Comparison of ENCODE assay signal across 9 cellular contexts in genomic region chr5:114360816-114361723, GRCh38. TPM values are rescaled to one million over a fixed set of nuclear protein-coding genes. Genes with fewer than 3 reads are reported as not detected.
DNase-seq lines count a peak whose midpoint lies in the region; ATAC-seq, FAIRE-seq and TF ChIP-seq lines count a peak whose summit lies in the region.
"Had no signal": no experiment of that assay in that cellular context is flagged by ENCODE, and none has a peak within 500 bp of the region (broad histone marks: within the 10 kb centered on the region; RNA-seq: fewer than 3 reads in every experiment).

No MANE protein-coding gene starts in this region.

- peak; percentile 39 for ATAC-seq in HG03565 (IDR thresholded peaks at IDR 0.05; ENCODE audit: unreplicated experiment)
- peak; percentile 27 for ATAC-seq in activated CD8-positive, alpha-beta T cell treated with anti-CD3 and anti-CD28 coated beads, Interleukin-2, amount 10 ng/mL, durations not matched to agents 7 days and 5 days

- peaks cover 41% of the 10 kb centered on the region for H3K27me3 Mint-ChIP-seq in activated CD8-positive, alpha-beta T cell treated with anti-CD3 and anti-CD28 coated beads, Interleukin-2, amount 10 ng/mL, durations not matched to agents 7 days and 5 days (ENCODE audit: low read depth)

- H3K4me1 Mint-ChIP-seq in activated CD8-positive, alpha-beta T cell treated with anti-CD3 and anti-CD28 coated beads, Interleukin-2, amount 10 ng/mL, durations not matched to agents 7 days and 5 days (ENCODE audit: low read depth): peaks cover 4% of the 10 kb centered on the region

- TF ChIP-seq POLR2A in H54 (IDR thresholded peaks at IDR 0.05; ENCODE audit: low read depth, low read length): no peak

- H3K9me3 Mint-ChIP-seq in activated CD8-positive, alpha-beta T cell treated with anti-CD3 and anti-CD28 coated beads, Interleukin-2, amount 10 ng/mL, durations not matched to agents 7 days and 5 days (ENCODE audit: insufficient read depth): no peaks in the 10 kb centered on the region
- H3K9me3 Mint-ChIP-seq: activated T-cell treated with anti-CD3 and anti-CD28 coated beads, Interleukin-2, amount 50 U/mL, for 4 hours had no signal

- H3K4me3 ChIP-seq in skeletal muscle cell (ENCODE audit: low read depth, low read length): peak overlapping the region; percentile 48

- no peak for FAIRE-seq in H54 (lab: Jason Lieb, UNC)

- peak; percentile 25 for DNase-seq in stimulated activated CD4-positive, alpha-beta T cell treated with anti-CD3 and anti-CD28 coated beads, Interleukin-15, amount 100 ng/mL, for 24 hours
- no peak for DNase-seq in stimulated activated CD4-positive, alpha-beta T cell treated with anti-CD3 and anti-CD28 coated beads, Interleukin-12 subunit alpha, Interleukin-12 subunit beta, amount 100 ng/mL, for 4 hours
- DNase-seq in activated CD8-positive, alpha-beta T cell treated with anti-CD3 and anti-CD28 coated beads, Interleukin-2, amount 10 ng/mL, durations not matched to agents 7 days and 5 days: no peak
- DNase-seq in hypothalamus (lab: John Stamatoyannopoulos, UW) (peak in 46 of 51 donors; percentile 11 to 75 (median 54)), skeletal muscle cell (ENCODE audit: low read depth) (no peak), H54 (ENCODE audit: insufficient read length, low spot score) (no peak)
- no peak for DNase-seq in stimulated activated CD4-positive, alpha-beta T cell treated with anti-CD3 and anti-CD28 coated beads, Interleukin-2, amount 100 ng/mL, for 48 hours
- DNase-seq: activated T-cell treated with anti-CD3 and anti-CD28 coated beads, Interleukin-2, amount 50 U/mL, for 4 hours had no signal

- no peaks in the 10 kb centered on the region for H3K36me3 Mint-ChIP-seq in activated CD8-positive, alpha-beta T cell treated with anti-CD3 and anti-CD28 coated beads, Interleukin-2, amount 10 ng/mL, durations not matched to agents 7 days and 5 days (ENCODE audit: low read depth)

- no peak overlapping the region for H3K27ac Mint-ChIP-seq in activated CD8-positive, alpha-beta T cell treated with anti-CD3 and anti-CD28 coated beads, Interleukin-2, amount 10 ng/mL, durations not matched to agents 7 days and 5 days

- no peak overlapping the region for H3K4me3 Mint-ChIP-seq in activated CD8-positive, alpha-beta T cell treated with anti-CD3 and anti-CD28 coated beads, Interleukin-2, amount 10 ng/mL, durations not matched to agents 7 days and 5 days
- H3K4me3 Mint-ChIP-seq: activated T-cell treated with anti-CD3 and anti-CD28 coated beads, Interleukin-2, amount 50 U/mL, for 4 hours had no signal

- CTCF ChIA-PET in activated CD8-positive, alpha-beta T cell treated with anti-CD3 and anti-CD28 coated beads, Interleukin-2, amount 10 ng/mL, durations not matched to agents 7 days and 5 days (lab: Charles Lee): no interaction called here

- POLR2A ChIA-PET in activated CD8-positive, alpha-beta T cell treated with anti-CD3 and anti-CD28 coated beads, Interleukin-2, amount 10 ng/mL, durations not matched to agents 7 days and 5 days (lab: Charles Lee): no interaction called here

RNA-seq across cellular contexts. Expression of gene KCNN2, which starts 0.8 kb away (rescaled TPM):
- not detected for total RNA-seq in activated CD8-positive, alpha-beta T cell treated with anti-CD3 and anti-CD28 coated beads, Interleukin-2, amount 10 ng/mL, durations not matched to agents 7 days and 5 days

Comparison
In these comparisons a context has a peak if more than half of its experiments do, and no peak if none do; other contexts are left out.
1. DNase-seq: peak in stimulated activated CD4-positive, alpha-beta T cell treated with anti-CD3 and anti-CD28 coated beads, Interleukin-15, amount 100 ng/mL, for 24 hours (single experiment) and hypothalamus (46 of 51); none in stimulated activated CD4-positive, alpha-beta T cell treated with anti-CD3 and anti-CD28 coated beads, Interleukin-12 subunit alpha, Interleukin-12 subunit beta, amount 100 ng/mL, for 4 hours (single experiment), activated CD8-positive, alpha-beta T cell treated with anti-CD3 and anti-CD28 coated beads, Interleukin-2, amount 10 ng/mL, durations not matched to agents 7 days and 5 days (single experiment), skeletal muscle cell (single experiment), H54 (single experiment) and stimulated activated CD4-positive, alpha-beta T cell treated with anti-CD3 and anti-CD28 coated beads, Interleukin-2, amount 100 ng/mL, for 48 hours (0 of 2).